In genomic region chr14:105884192-105884807, GRCh38 we compare ENCODE assay signal across 7 cellular contexts.
A peak's percentile ranks its signal among the peaks of the same experiment; 100 is the strongest.
DNase-seq lines count a peak whose midpoint lies in the region; ATAC-seq and TF ChIP-seq lines count a peak whose summit lies in the region.
"Not testable (repeated sequence)": the region's sequence is repeated elsewhere in the genome, so short reads cannot be mapped to it uniquely, and the experiment has no call there.

No MANE protein-coding gene starts in this region.

- intact Hi-C loops in body of pancreas (cut with DNase I); cardiac septum (cut with DNase I); right lobe of liver (cut with DNase I); sciatic nerve (cut with DNase I): not testable (repeated sequence)

- H3K27me3 Mint-ChIP-seq in natural killer cell treated with Interleukin-12 subunit alpha and Interleukin-12 subunit beta and Interleukin-15 and Interleukin-18, amount 100 ng/mL, for 72 hours, result peaks cover 0 to 11% of the 10 kb centered on the region in 2 donors

- DNase-seq in RWPE2 (ENCODE audit: low spot score) (peak; percentile 44), body of pancreas (peak in 3 of 4 donors; percentile 1 to 3 (median 2)), cardiac septum (ENCODE audit: low spot score) (peak; percentile 54), right lobe of liver (peak; percentile 8 to 35 (median 15)), sciatic nerve (ENCODE audit: low spot score) (peak; percentile 25)
- DNase-seq in activated CD8-positive, alpha-beta memory T cell treated with anti-CD3 and anti-CD28 coated beads, Interleukin-2, amount 50 U/mL, for 4 hours, result peak; percentile 12
- DNase-seq in natural killer cell treated with Interleukin-12 subunit alpha and Interleukin-12 subunit beta and Interleukin-15 and Interleukin-18, amount 100 ng/mL, for 72 hours (ENCODE audit: low spot score), result peak; percentile 29

- H3K27ac Mint-ChIP-seq in natural killer cell treated with Interleukin-12 subunit alpha and Interleukin-12 subunit beta and Interleukin-15 and Interleukin-18, amount 100 ng/mL, for 72 hours, result not testable (repeated sequence)

- H3K4me1 Mint-ChIP-seq in natural killer cell treated with Interleukin-12 subunit alpha and Interleukin-12 subunit beta and Interleukin-15 and Interleukin-18, amount 100 ng/mL, for 72 hours (ENCODE audit: low read depth in 2 of 2), result not testable (repeated sequence)

- H3K27ac ChIP-seq in RWPE2 (ENCODE audit: poor library complexity, severe bottlenecking); body of pancreas; right lobe of liver: not testable (repeated sequence)

- H3K36me3 Mint-ChIP-seq in natural killer cell treated with Interleukin-12 subunit alpha and Interleukin-12 subunit beta and Interleukin-15 and Interleukin-18, amount 100 ng/mL, for 72 hours, result not testable (repeated sequence)

- not testable (repeated sequence) for ATAC-seq in RWPE2 (ENCODE audit: low read depth); body of pancreas; right lobe of liver; natural killer cell treated with Interleukin-12 subunit alpha and Interleukin-12 subunit beta and Interleukin-15 and Interleukin-18, amount 100 ng/mL, for 72 hours; sciatic nerve

- H3K4me1 ChIP-seq in RWPE2 (ENCODE audit: insufficient read depth, poor library complexity, severe bottlenecking); body of pancreas; right lobe of liver: not testable (repeated sequence)

- 61 to 73% methylated on average over 7 to 16 of the region's 17 CpGs for WGBS in body of pancreas, 2 donors
- 70% methylated on average over 2 of the region's 17 CpGs for WGBS in right lobe of liver (ENCODE audit: insufficient coverage, low coverage, low lambda C conversion rate, missing lambda C conversion rate)

- not testable (repeated sequence) for TF ChIP-seq POLR2A in body of pancreas (IDR thresholded peaks at IDR 0.05); right lobe of liver (IDR thresholded peaks at IDR 0.05)

- not testable (repeated sequence) for H3K4me3 ChIP-seq in RWPE2 (ENCODE audit: severe bottlenecking); body of pancreas; right lobe of liver

- not testable (repeated sequence) for H3K27me3 ChIP-seq in RWPE2 (ENCODE audit: insufficient read depth, poor library complexity, severe bottlenecking); body of pancreas; right lobe of liver

- H3K9me3 ChIP-seq in RWPE2 (ENCODE audit: severe bottlenecking); body of pancreas; right lobe of liver: not testable (repeated sequence)

- H3K36me3 ChIP-seq in RWPE2 (ENCODE audit: low read depth); body of pancreas (replicated peaks in 1 of 2; ENCODE audit: insufficient read depth in 1 of 2, low read depth in 2 of 2); right lobe of liver: not testable (repeated sequence)

- not testable (repeated sequence) for H3K4me3 Mint-ChIP-seq in natural killer cell treated with Interleukin-12 subunit alpha and Interleukin-12 subunit beta and Interleukin-15 and Interleukin-18, amount 100 ng/mL, for 72 hours

- not testable (repeated sequence) for H3K9me3 Mint-ChIP-seq in natural killer cell treated with Interleukin-12 subunit alpha and Interleukin-12 subunit beta and Interleukin-15 and Interleukin-18, amount 100 ng/mL, for 72 hours

- TF ChIP-seq CTCF in RWPE2 (IDR thresholded peaks at IDR 0.05; ENCODE audit: poor library complexity, severe bottlenecking); body of pancreas (IDR thresholded peaks at IDR 0.05); right lobe of liver (IDR thresholded peaks at IDR 0.05): not testable (repeated sequence)

Comparison
In these comparisons a context has a peak if more than half of its experiments do, and no peak if none do; other contexts are left out.
1. DNase-seq: peak in every context shown above with its lines; median percentile 54 in cardiac septum; 44 in RWPE2; 29 in natural killer cell treated with Interleukin-12 subunit alpha and Interleukin-12 subunit beta and Interleukin-15 and Interleukin-18, amount 100 ng/mL, for 72 hours; 25 in sciatic nerve; 15 in right lobe of liver; 12 in activated CD8-positive, alpha-beta memory T cell treated with anti-CD3 and anti-CD28 coated beads, Interleukin-2, amount 50 U/mL, for 4 hours; 2 in body of pancreas.